In genomic region chr3:115697263-115698053, GRCh38 we compare ENCODE assay signal across 19 cellular contexts.
DNase-seq lines count a peak whose midpoint lies in the region; TF ChIP-seq lines count a peak whose summit lies in the region.
"Had no signal": no experiment of that assay in that cellular context is flagged by ENCODE, and none has a peak within 500 bp of the region (broad histone marks: within the 10 kb centered on the region; RNA-seq: fewer than 3 reads in every experiment).

No MANE protein-coding gene starts in this region.

- no peak overlapping the region for H3K4me2 ChIP-seq in osteoblast (ENCODE audit: insufficient read depth, low read length)
- no peak overlapping the region for H3K4me2 ChIP-seq in mesenchymal stem cell (ENCODE audit: low read length, poor library complexity, severe bottlenecking)

- peak; percentile 62 for DNase-seq in H4 (ENCODE audit: low spot score)
- DNase-seq in NOMO-1 treated with DMSO at 0.1 percent for 48 hours (lab: John Stamatoyannopoulos, UW; ENCODE audit: unreplicated experiment): peak; percentile 6
- peak; percentile 17 to 30 for DNase-seq in dermis microvascular lymphatic vessel endothelial cell (ENCODE audit: low read depth in 2 of 2)
- DNase-seq in osteoblast (ENCODE audit: insufficient read length, low spot score, missing footprints): no peak
- DNase-seq in NCI-H1694 (lab: John Stamatoyannopoulos, UW): no peak
- DNase-seq in mesenchymal stem cell: no peak
- DNase-seq in stomach: no peak
- DNase-seq: activated CD4-positive, CD25-positive, alpha-beta regulatory T cell treated with anti-CD3 and anti-CD28 coated beads, Interleukin-2, amount 50 U/mL, for 72 hours; BE2C; endodermal cell; foreskin melanocyte; H7; Karpas-422; NCI-H1694 treated with DMSO at 0.1 percent for 48 hours; NCI-H446; ovary; stimulated activated CD4-positive, alpha-beta T cell treated with anti-CD3 and anti-CD28 coated beads, Interleukin-4, amount 100 ng/mL, for 1 hour had no signal

- H3K23ac ChIP-seq in mesenchymal stem cell (ENCODE audit: low read length in 2 of 2): no peak overlapping the region

- no peak overlapping the region for H2AK5ac ChIP-seq in mesenchymal stem cell (ENCODE audit: low read length, severe bottlenecking)

- H3K36me3 ChIP-seq in osteoblast (ENCODE audit: insufficient read depth, low read length) (no peaks in the 10 kb centered on the region), mesenchymal stem cell (ENCODE audit: control insufficient read depth in 1 of 2, insufficient read depth in 2 of 2, low read depth in 1 of 2, low read length in 2 of 2) (no peaks in the 10 kb centered on the region), stomach (no peaks in the 10 kb centered on the region)
- H3K36me3 ChIP-seq: BE2C, ovary, suprapubic skin had no signal

- intact Hi-C loops in stomach (cut with DNase I; ENCODE audit: low total_unique reads): no loop called here

- H3K79me2 ChIP-seq in osteoblast (ENCODE audit: insufficient read depth, low read length): no peaks in the 10 kb centered on the region

- H3K79me1 ChIP-seq in mesenchymal stem cell (replicated peaks; ENCODE audit: low read length, poor library complexity, severe bottlenecking): no peaks in the 10 kb centered on the region

- H3K4me3 ChIP-seq in osteoblast (ENCODE audit: insufficient read depth, low read length) (no peak overlapping the region), mesenchymal stem cell (ENCODE audit: insufficient read depth in 1 of 2, low read depth in 1 of 2, low read length in 2 of 2) (no peak overlapping the region), stomach (no peak overlapping the region)
- H3K4me3 ChIP-seq: ovary, suprapubic skin had no signal

- H2AFZ ChIP-seq in osteoblast (ENCODE audit: low read length) (peak overlapping the region; percentile 80), mesenchymal stem cell (ENCODE audit: low read depth, low read length) (no peak overlapping the region)

- H2BK12ac ChIP-seq in mesenchymal stem cell (ENCODE audit: low read length in 2 of 2): no peak overlapping the region

- no peak overlapping the region for H2BK120ac ChIP-seq in mesenchymal stem cell (ENCODE audit: low read depth, low read length)

- no peak for TF ChIP-seq POLR2A in stomach (IDR thresholded peaks at IDR 0.05)

- TF ChIP-seq EP300 in stomach (IDR thresholded peaks at IDR 0.05): no peak

- no peak overlapping the region for H4K8ac ChIP-seq in mesenchymal stem cell (ENCODE audit: low read length)

- no peaks in the 10 kb centered on the region for H3K9me3 ChIP-seq in osteoblast (ENCODE audit: low read depth, low read length)
- H3K9me3 ChIP-seq in mesenchymal stem cell (ENCODE audit: control insufficient read depth, low read length): peaks cover 3% of the 10 kb centered on the region
- no peaks in the 10 kb centered on the region for H3K9me3 ChIP-seq in stomach
- H3K9me3 ChIP-seq: BE2C, ovary, suprapubic skin had no signal

- H3K18ac ChIP-seq in mesenchymal stem cell (ENCODE audit: low read depth in 1 of 2, low read length in 2 of 2): no peak overlapping the region

- H4K20me1 ChIP-seq in osteoblast (ENCODE audit: insufficient read depth, low read length): no peaks in the 10 kb centered on the region

- H4K91ac ChIP-seq in mesenchymal stem cell (ENCODE audit: low read length): no peak overlapping the region

- no peak overlapping the region for H3K9ac ChIP-seq in mesenchymal stem cell (ENCODE audit: low read length)

- H3K14ac ChIP-seq in mesenchymal stem cell (ENCODE audit: low read length in 2 of 2): no peak overlapping the region

- H3K27me3 ChIP-seq in osteoblast (ENCODE audit: insufficient read depth, low read length) (no peaks in the 10 kb centered on the region), mesenchymal stem cell (ENCODE audit: control insufficient read depth in 1 of 2, insufficient read depth in 1 of 2, low read length in 2 of 2) (no peaks in the 10 kb centered on the region), stomach (no peaks in the 10 kb centered on the region)
- H3K27me3 ChIP-seq: BE2C, ovary, suprapubic skin had no signal

- no peak overlapping the region for H3K4ac ChIP-seq in mesenchymal stem cell (ENCODE audit: low read depth in 1 of 2, low read length in 2 of 2)

- 72% methylated on average over 4 of the region's 7 CpGs for WGBS in mesenchymal stem cell
- WGBS in stomach, 5 donors: 88 to 93% (median 89%) methylated on average over 7 of the region's 7 CpGs

- H3K27ac ChIP-seq in osteoblast (ENCODE audit: low read depth, low read length): peak overlapping the region; percentile 49
- no peak overlapping the region for H3K27ac ChIP-seq in mesenchymal stem cell (ENCODE audit: low read length, poor library complexity, severe bottlenecking)
- H3K27ac ChIP-seq in stomach: no peak overlapping the region
- H3K27ac ChIP-seq: HL-60, ovary, suprapubic skin had no signal

- H3K4me1 ChIP-seq in osteoblast (ENCODE audit: insufficient read depth, low read length) (peaks cover 24% of the 10 kb centered on the region), mesenchymal stem cell (ENCODE audit: control insufficient read depth, insufficient read depth, low read depth, low read length) (peaks cover 1% of the 10 kb centered on the region), stomach (peaks cover 0 to 6% (median 0%) of the 10 kb centered on the region in 4 donors)
- H3K4me1 ChIP-seq: suprapubic skin had no signal

- no peak overlapping the region for H2BK5ac ChIP-seq in mesenchymal stem cell (ENCODE audit: low read depth, low read length, poor library complexity, severe bottlenecking)

- no peak overlapping the region for H2BK15ac ChIP-seq in mesenchymal stem cell (ENCODE audit: low read depth, poor library complexity, severe bottlenecking)

- TF ChIP-seq CTCF in osteoblast (IDR thresholded peaks at IDR 0.05; ENCODE audit: extremely low read depth, low read depth, low read length) (no peak), stomach (IDR thresholded peaks at IDR 0.05) (no peak)

Comparison
In these comparisons a context has a peak if more than half of its experiments do, and no peak if none do; other contexts are left out.
1. DNase-seq: peak in H4 (single experiment), NOMO-1 treated with DMSO at 0.1 percent for 48 hours (single experiment) and dermis microvascular lymphatic vessel endothelial cell (2 of 2); none in osteoblast (single experiment), NCI-H1694 (single experiment), mesenchymal stem cell (single experiment) and stomach (single experiment).